Comparison of ENCODE assay signal across 1 cellular context in genomic region chr14:26484562-26484961, GRCh38.
TF ChIP-seq lines count a peak whose summit lies in the region.

No MANE protein-coding gene starts in this region.

TF ChIP-seq in HepG2, 621 proteins besides CTCF, POLR2A, EP300 and RAD21:
- TF ChIP-seq YEATS2 (CRISPR knock-in tag; IDR thresholded peaks at IDR 0.05; ENCODE audit: borderline replicate concordance): no peak
- TF ChIP-seq MAFF (IDR thresholded peaks at IDR 0.05; ENCODE audit: low read depth, low read length): peak; percentile 58
- peak; percentile 40 to 76 for TF ChIP-seq MAFK (conservative IDR thresholded peaks at IDR 0.05 in 1 of 2, IDR thresholded peaks at IDR 0.05 in 1 of 2; ENCODE audit: low read length in 2 of 2)
